Comparison of ENCODE assay signal across 15 cellular contexts in genomic region chr3:16411450-16411849, GRCh38.
"Had no signal": no experiment of that assay in that cellular context is flagged by ENCODE, and none has a peak within 500 bp of the region (broad histone marks: within the 10 kb centered on the region; RNA-seq: fewer than 3 reads in every experiment).

No MANE protein-coding gene starts in this region.

- ATAC-seq: left colon; naive thymus-derived CD8-positive, alpha-beta T cell had no signal

- H3K27ac Mint-ChIP-seq: activated CD4-positive, alpha-beta memory T cell treated with anti-CD3 and anti-CD28 coated beads, Interleukin-2, amount 10 ng/mL, durations not matched to agents 7 days and 5 days; activated CD4-positive, alpha-beta T cell treated with anti-CD3 and anti-CD28 coated beads for 36 hours had no signal

- H3K27me3 ChIP-seq: cardiac muscle cell, colonic mucosa, right atrium auricular region, tibial nerve had no signal

- H3K4me3 ChIP-seq: cardiac muscle cell, colonic mucosa, right atrium auricular region, skin epidermis, tibial nerve had no signal

- DNase-seq: activated CD4-positive, alpha-beta memory T cell treated with anti-CD3 and anti-CD28 coated beads, Interleukin-2, amount 10 ng/mL, durations not matched to agents 7 days and 5 days; activated CD4-positive, alpha-beta T cell treated with anti-CD3 and anti-CD28 coated beads for 36 hours; activated naive CD4-positive, alpha-beta T cell; colonic mucosa; effector CD4-positive, alpha-beta T cell; foreskin melanocyte; head of caudate nucleus; left colon; naive thymus-derived CD8-positive, alpha-beta T cell; nucleus accumbens; T-helper 9 cell had no signal

- H3K27ac ChIP-seq: colonic mucosa, right atrium auricular region had no signal

- H3K4me1 ChIP-seq: colonic mucosa had no signal

- H3K4me3 Mint-ChIP-seq: activated CD4-positive, alpha-beta memory T cell treated with anti-CD3 and anti-CD28 coated beads, Interleukin-2, amount 10 ng/mL, durations not matched to agents 7 days and 5 days; activated CD4-positive, alpha-beta T cell treated with anti-CD3 and anti-CD28 coated beads for 36 hours; naive thymus-derived CD8-positive, alpha-beta T cell had no signal

- H3K27me3 Mint-ChIP-seq: activated CD4-positive, alpha-beta memory T cell treated with anti-CD3 and anti-CD28 coated beads, Interleukin-2, amount 10 ng/mL, durations not matched to agents 7 days and 5 days; activated CD4-positive, alpha-beta T cell treated with anti-CD3 and anti-CD28 coated beads for 36 hours; naive thymus-derived CD8-positive, alpha-beta T cell had no signal

- H3K9me3 Mint-ChIP-seq: activated CD4-positive, alpha-beta memory T cell treated with anti-CD3 and anti-CD28 coated beads, Interleukin-2, amount 10 ng/mL, durations not matched to agents 7 days and 5 days; naive thymus-derived CD8-positive, alpha-beta T cell had no signal
